In the genomic region with DNA sequence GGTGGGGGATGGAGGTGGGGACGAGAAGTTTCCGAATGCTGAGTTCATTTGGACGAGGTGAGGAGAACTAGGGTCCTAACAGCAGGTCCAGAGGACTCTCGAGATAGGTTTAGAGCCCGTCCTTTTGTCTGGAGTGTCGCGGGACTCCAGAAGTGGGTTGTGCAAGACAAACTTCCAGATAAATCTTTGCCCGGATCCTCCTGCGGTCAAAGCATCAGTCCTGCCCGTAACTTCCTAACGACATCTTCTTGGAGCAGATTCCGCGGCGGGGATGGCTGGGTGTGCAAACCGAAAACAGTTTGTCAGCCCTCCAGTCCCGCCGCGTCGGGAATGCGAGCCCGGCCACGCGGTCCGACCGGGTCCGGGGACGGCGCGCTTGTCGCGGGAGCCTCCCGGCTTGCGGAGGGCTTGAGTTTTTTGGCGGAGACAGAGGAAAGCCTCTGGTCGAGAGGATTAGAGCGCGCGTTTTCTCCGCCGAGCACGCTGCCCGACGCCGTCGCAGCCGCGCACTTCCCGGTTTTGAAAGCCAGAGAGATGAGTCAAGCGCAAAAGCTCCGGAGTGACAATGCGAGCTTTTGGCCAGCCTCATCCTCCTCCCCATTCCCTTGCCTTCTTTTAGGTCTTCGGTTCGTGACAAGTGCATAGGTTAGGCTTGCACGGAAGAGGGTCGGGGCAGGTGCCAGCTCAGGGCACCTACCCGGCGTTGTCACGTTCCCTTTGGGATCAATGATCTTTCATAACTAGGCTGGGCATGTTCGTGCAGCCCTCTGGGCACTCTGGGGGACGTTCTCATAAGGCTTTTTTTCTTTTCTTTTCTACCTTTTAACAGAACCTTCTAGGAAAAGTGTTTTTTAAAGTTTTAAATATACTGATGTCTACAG, we compare ENCODE assay signal across 8 cellular contexts.
DNase-seq lines count a peak whose midpoint lies in the region; ATAC-seq lines count a peak whose summit lies in the region.

No MANE protein-coding gene starts in this region.

- DNase-seq in NCI-H345 treated with DMSO at 0.1 percent for 48 hours (lab: John Stamatoyannopoulos, UW; ENCODE audit: unreplicated experiment) (peak; percentile 38), epithelial cell of prostate (ENCODE audit: low read depth, low spot score) (peak; percentile 29), mucosa of gallbladder (ENCODE audit: low spot score) (peak; percentile 60), occipital lobe (lab: John Stamatoyannopoulos, UW) (no peak)
- DNase-seq in activated CD8-positive, alpha-beta memory T cell treated with anti-CD3 and anti-CD28 coated beads, Interleukin-2, amount 50 U/mL, for 48 hours, result peak; percentile 78
- DNase-seq in stimulated activated naive CD8-positive, alpha-beta T cell treated with anti-CD3 and anti-CD28 coated beads, Interleukin-15, amount 100 ng/mL, for 72 hours, result peak; percentile 34 to 39

- peak overlapping the region; percentile 78 for H3K27ac ChIP-seq in epithelial cell of prostate

- ATAC-seq in GM18511 (IDR thresholded peaks at IDR 0.05; ENCODE audit: unreplicated experiment) (peak; percentile 28), HG02610 (IDR thresholded peaks at IDR 0.05; ENCODE audit: unreplicated experiment) (no peak)
- ATAC-seq in stimulated activated naive CD8-positive, alpha-beta T cell treated with anti-CD3 and anti-CD28 coated beads, Interleukin-15, amount 100 ng/mL, for 72 hours, result no peak

- peaks cover 15% of the 10 kb centered on the region for H3K4me1 Mint-ChIP-seq in stimulated activated naive CD8-positive, alpha-beta T cell treated with anti-CD3 and anti-CD28 coated beads, Interleukin-15, amount 100 ng/mL, for 72 hours

- H3K27ac Mint-ChIP-seq in stimulated activated naive CD8-positive, alpha-beta T cell treated with anti-CD3 and anti-CD28 coated beads, Interleukin-15, amount 100 ng/mL, for 72 hours, result no peak overlapping the region

- H3K4me3 Mint-ChIP-seq in stimulated activated naive CD8-positive, alpha-beta T cell treated with anti-CD3 and anti-CD28 coated beads, Interleukin-15, amount 100 ng/mL, for 72 hours, result peak overlapping the region; percentile 91 to 92

- peaks cover 73% of the 10 kb centered on the region for H3K27me3 Mint-ChIP-seq in stimulated activated naive CD8-positive, alpha-beta T cell treated with anti-CD3 and anti-CD28 coated beads, Interleukin-15, amount 100 ng/mL, for 72 hours

- no peaks in the 10 kb centered on the region for H3K9me3 Mint-ChIP-seq in stimulated activated naive CD8-positive, alpha-beta T cell treated with anti-CD3 and anti-CD28 coated beads, Interleukin-15, amount 100 ng/mL, for 72 hours
